In the genomic region with DNA sequence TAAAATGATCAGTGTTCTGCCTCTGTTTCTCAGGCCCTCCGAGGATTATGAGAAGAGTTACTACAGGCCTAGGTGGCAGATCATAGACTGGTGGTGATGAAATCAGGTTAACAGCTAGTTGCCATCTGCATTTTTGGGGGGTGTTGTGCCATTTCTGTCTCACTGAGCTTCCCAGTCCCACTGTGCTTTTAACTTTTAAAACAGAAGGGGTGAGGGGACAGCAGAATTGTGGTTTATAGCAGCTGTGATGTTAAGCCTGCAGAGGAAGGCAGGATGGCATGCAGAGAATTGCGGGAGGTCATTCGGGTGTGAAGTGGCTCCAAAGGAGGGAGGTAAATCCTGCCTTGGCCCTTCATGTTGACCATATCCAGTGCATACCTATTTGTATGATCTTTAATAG, we compare ENCODE assay signal across 11 cellular contexts. TPM values are rescaled to one million over a fixed set of nuclear protein-coding genes. Genes with fewer than 3 reads are reported as not detected.
DNase-seq lines count a peak whose midpoint lies in the region; ATAC-seq lines count a peak whose summit lies in the region.
"Had no signal": no experiment of that assay in that cellular context is flagged by ENCODE, and none has a peak within 500 bp of the region (broad histone marks: within the 10 kb centered on the region; RNA-seq: fewer than 3 reads in every experiment).

No MANE protein-coding gene starts in this region.

- peaks cover 80% of the 10 kb centered on the region for H3K4me1 ChIP-seq in CD4-positive, alpha-beta memory T cell (ENCODE audit: insufficient read depth, low read length)
- peaks cover 53% of the 10 kb centered on the region for H3K4me1 ChIP-seq in HUES6 (ENCODE audit: control insufficient read depth, insufficient read depth, low read length)
- peaks cover 67 to 71% of the 10 kb centered on the region in 2 donors for H3K4me1 ChIP-seq in naive thymus-derived CD4-positive, alpha-beta T cell (ENCODE audit: control insufficient read depth in 2 of 2, insufficient read depth in 2 of 2, low read length in 2 of 2)

- intact Hi-C loops in CD4-positive, alpha-beta memory T cell (cut with micrococcal nuclease), result loop anchor here (10.0 kb wide), 1 partner anchor 303 kb away; a partner anchor contains a TSS
- intact Hi-C loops in naive thymus-derived CD4-positive, alpha-beta T cell (cut with micrococcal nuclease), result loop anchor here in 1 of 2 donors (5.0 kb wide), 1 partner anchor 35 kb away; no protein-coding TSS in a partner anchor

- H3K36me3 Mint-ChIP-seq in CD4-positive, alpha-beta memory T cell, result peaks cover 0 to 14% of the 10 kb centered on the region in 2 donors
- peaks cover 34% of the 10 kb centered on the region for H3K36me3 Mint-ChIP-seq in activated naive CD8-positive, alpha-beta T cell treated with anti-CD3 and anti-CD28 coated beads, Interleukin-2, amount 10 ng/mL, durations not matched to agents 7 days and 5 days
- peaks cover 0 to 43% (median 7%) of the 10 kb centered on the region in 5 donors for H3K36me3 Mint-ChIP-seq in naive thymus-derived CD4-positive, alpha-beta T cell

- H3K4me3 ChIP-seq in CD4-positive, alpha-beta memory T cell (ENCODE audit: low read length in 2 of 2), result peak overlapping the region in 1 of 2 donors; percentile 20
- H3K4me3 ChIP-seq in HUES6 (ENCODE audit: low read depth, low read length), result no peak overlapping the region; the same call in 1 of the 2 replicates
- peak overlapping the region; percentile 17 for H3K4me3 ChIP-seq in naive thymus-derived CD4-positive, alpha-beta T cell (ENCODE audit: low read length)
- H3K4me3 ChIP-seq: GM23248 had no signal

- peak overlapping the region; percentile 67 to 89 (median 82) for H3K27ac Mint-ChIP-seq in CD4-positive, alpha-beta memory T cell
- H3K27ac Mint-ChIP-seq in activated naive CD8-positive, alpha-beta T cell treated with anti-CD3 and anti-CD28 coated beads, Interleukin-2, amount 10 ng/mL, durations not matched to agents 7 days and 5 days, result peak overlapping the region; percentile 62
- peak overlapping the region; percentile 59 to 94 (median 78) for H3K27ac Mint-ChIP-seq in naive thymus-derived CD4-positive, alpha-beta T cell

- H3K9me3 ChIP-seq in CD4-positive, alpha-beta memory T cell (ENCODE audit: control insufficient read depth in 1 of 2, low read length in 2 of 2), result no peaks in the 10 kb centered on the region
- no peaks in the 10 kb centered on the region for H3K9me3 ChIP-seq in HUES6 (ENCODE audit: control insufficient read depth, insufficient read depth, low read depth, low read length)
- no peaks in the 10 kb centered on the region for H3K9me3 ChIP-seq in naive thymus-derived CD4-positive, alpha-beta T cell (ENCODE audit: control insufficient read depth in 2 of 3, low read length in 3 of 3)

- peak overlapping the region; percentile 15 for H3K27ac ChIP-seq in CD4-positive, alpha-beta memory T cell (ENCODE audit: low read depth, low read length)
- H3K27ac ChIP-seq in HUES6 (ENCODE audit: low read depth, low read length), result peak overlapping the region; percentile 39; the same call in 1 of the 2 replicates
- H3K27ac ChIP-seq in naive thymus-derived CD4-positive, alpha-beta T cell (ENCODE audit: low read depth, low read length), result peak overlapping the region; percentile 25
- H3K27ac ChIP-seq: GM23248 had no signal

- H3K9me3 Mint-ChIP-seq in CD4-positive, alpha-beta memory T cell, result no peaks in the 10 kb centered on the region
- no peaks in the 10 kb centered on the region for H3K9me3 Mint-ChIP-seq in activated naive CD8-positive, alpha-beta T cell treated with anti-CD3 and anti-CD28 coated beads, Interleukin-2, amount 10 ng/mL, durations not matched to agents 7 days and 5 days
- H3K9me3 Mint-ChIP-seq in naive thymus-derived CD4-positive, alpha-beta T cell, result no peaks in the 10 kb centered on the region

- H3K27me3 ChIP-seq in CD4-positive, alpha-beta memory T cell (ENCODE audit: insufficient read depth, low read length), result no peaks in the 10 kb centered on the region
- H3K27me3 ChIP-seq in HUES6 (ENCODE audit: control insufficient read depth, insufficient read depth, low read length), result no peaks in the 10 kb centered on the region
- no peaks in the 10 kb centered on the region for H3K27me3 ChIP-seq in naive thymus-derived CD4-positive, alpha-beta T cell (ENCODE audit: control insufficient read depth in 2 of 2, insufficient read depth in 2 of 2, low read length in 2 of 2)

- H3K4me1 Mint-ChIP-seq in CD4-positive, alpha-beta memory T cell, result peaks cover 60 to 82% (median 73%) of the 10 kb centered on the region in 4 donors
- peaks cover 68% of the 10 kb centered on the region for H3K4me1 Mint-ChIP-seq in activated naive CD8-positive, alpha-beta T cell treated with anti-CD3 and anti-CD28 coated beads, Interleukin-2, amount 10 ng/mL, durations not matched to agents 7 days and 5 days
- H3K4me1 Mint-ChIP-seq in naive thymus-derived CD4-positive, alpha-beta T cell, result peaks cover 56 to 86% (median 76%) of the 10 kb centered on the region in 7 donors

- H3K9ac ChIP-seq in HUES6 (ENCODE audit: low read length), result no peak overlapping the region
- H3K9ac ChIP-seq: GM23248 had no signal

- H3K27me3 Mint-ChIP-seq in CD4-positive, alpha-beta memory T cell, result no peaks in the 10 kb centered on the region
- no peaks in the 10 kb centered on the region for H3K27me3 Mint-ChIP-seq in activated naive CD8-positive, alpha-beta T cell treated with anti-CD3 and anti-CD28 coated beads, Interleukin-2, amount 10 ng/mL, durations not matched to agents 7 days and 5 days
- no peaks in the 10 kb centered on the region for H3K27me3 Mint-ChIP-seq in naive thymus-derived CD4-positive, alpha-beta T cell

- DNase-seq in CD4-positive, alpha-beta memory T cell, result no peak
- no peak for DNase-seq in activated naive CD8-positive, alpha-beta T cell treated with anti-CD3 and anti-CD28 coated beads, Interleukin-2, amount 10 ng/mL, durations not matched to agents 7 days and 5 days
- no peak for DNase-seq in naive thymus-derived CD4-positive, alpha-beta T cell
- no peak for DNase-seq in SHP77 (lab: John Stamatoyannopoulos, UW)
- DNase-seq in NCI-H1105 (lab: John Stamatoyannopoulos, UW), result no peak
- DNase-seq in NCI-H2029 (lab: John Stamatoyannopoulos, UW), result no peak
- DNase-seq: GM23248, occipital lobe had no signal

- CTCF ChIA-PET in CD4-positive, alpha-beta memory T cell (lab: Charles Lee; ENCODE audit: partially characterized antibody), result interaction anchor here (2.8 kb wide), 1 partner anchor 80 kb away, joined by 18 read pairs; no protein-coding TSS in a partner anchor
- CTCF ChIA-PET in naive thymus-derived CD4-positive, alpha-beta T cell (lab: Charles Lee), result interaction anchor here (1.2 to 1.4 kb wide), 2 partner anchors 55 to 80 kb away, joined by 3 to 4 read pairs; no protein-coding TSS in a partner anchor

- H3K4me3 Mint-ChIP-seq in CD4-positive, alpha-beta memory T cell, result peak overlapping the region; percentile 32 to 87 (median 70)
- H3K4me3 Mint-ChIP-seq in activated naive CD8-positive, alpha-beta T cell treated with anti-CD3 and anti-CD28 coated beads, Interleukin-2, amount 10 ng/mL, durations not matched to agents 7 days and 5 days, result peak overlapping the region; percentile 67
- H3K4me3 Mint-ChIP-seq in naive thymus-derived CD4-positive, alpha-beta T cell, result peak overlapping the region; percentile 38 to 97 (median 73)

- no peak for ATAC-seq in activated naive CD8-positive, alpha-beta T cell treated with anti-CD3 and anti-CD28 coated beads, Interleukin-2, amount 10 ng/mL, durations not matched to agents 7 days and 5 days (ENCODE audit: low read depth)
- ATAC-seq in naive thymus-derived CD4-positive, alpha-beta T cell, result no peak
- ATAC-seq in GM21529 (IDR thresholded peaks at IDR 0.05; ENCODE audit: unreplicated experiment), result no peak
- ATAC-seq: Right ventricle myocardium inferior had no signal

- peaks cover 5% of the 10 kb centered on the region for H3K36me3 ChIP-seq in CD4-positive, alpha-beta memory T cell (ENCODE audit: insufficient read depth, low read length)
- H3K36me3 ChIP-seq in HUES6 (ENCODE audit: control insufficient read depth, insufficient read depth, low read length), result peaks cover 2% of the 10 kb centered on the region; the same call in 1 of the 2 replicates
- H3K36me3 ChIP-seq in naive thymus-derived CD4-positive, alpha-beta T cell (ENCODE audit: control insufficient read depth in 2 of 3, insufficient read depth in 3 of 3, low read length in 3 of 3), result peaks cover 0 to 10% (median 0%) of the 10 kb centered on the region in 3 experiments

- POLR2A ChIA-PET in CD4-positive, alpha-beta memory T cell (lab: Charles Lee; ENCODE audit: partially characterized antibody), result interaction anchor here (1.7 kb wide), 1 partner anchor 81 kb away, joined by 6 read pairs; no protein-coding TSS in a partner anchor
- POLR2A ChIA-PET in activated naive CD8-positive, alpha-beta T cell treated with anti-CD3 and anti-CD28 coated beads, Interleukin-2, amount 10 ng/mL, durations not matched to agents 7 days and 5 days (lab: Charles Lee), result interaction anchor here (1.5 to 2.3 kb wide), 2 partner anchors 59 to 81 kb away, joined by 3 to 6 read pairs; no protein-coding TSS in a partner anchor
- POLR2A ChIA-PET in naive thymus-derived CD4-positive, alpha-beta T cell (lab: Charles Lee), result interaction anchor here (0.7 kb wide), 1 partner anchor 149 kb away, joined by 3 read pairs; no protein-coding TSS in a partner anchor

RNA-seq across cellular contexts. Expression of a gene that starts 5.0 kb away (rescaled TPM):
- total RNA-seq in CD4-positive, alpha-beta memory T cell, result 100 to 1,000 TPM; 112 to 115 TPM
- polyA plus RNA-seq in CD4-positive, alpha-beta memory T cell, result 10 to 100 TPM; 80.8 to 88.5 TPM
- total RNA-seq in activated naive CD8-positive, alpha-beta T cell treated with anti-CD3 and anti-CD28 coated beads, Interleukin-2, amount 10 ng/mL, durations not matched to agents 7 days and 5 days, result 100 to 1,000 TPM; 138 to 143 TPM
- 100 to 1,000 TPM in 2 of 5 experiments, 10 to 100 TPM in 3; 71.0 to 186 (median 95.4) TPM for total RNA-seq in naive thymus-derived CD4-positive, alpha-beta T cell
- 10 to 100 TPM; 73.1 to 79.4 TPM for polyA plus RNA-seq in naive thymus-derived CD4-positive, alpha-beta T cell
